24 cellular contexts compared by ENCODE assay signal in the genomic region with DNA sequence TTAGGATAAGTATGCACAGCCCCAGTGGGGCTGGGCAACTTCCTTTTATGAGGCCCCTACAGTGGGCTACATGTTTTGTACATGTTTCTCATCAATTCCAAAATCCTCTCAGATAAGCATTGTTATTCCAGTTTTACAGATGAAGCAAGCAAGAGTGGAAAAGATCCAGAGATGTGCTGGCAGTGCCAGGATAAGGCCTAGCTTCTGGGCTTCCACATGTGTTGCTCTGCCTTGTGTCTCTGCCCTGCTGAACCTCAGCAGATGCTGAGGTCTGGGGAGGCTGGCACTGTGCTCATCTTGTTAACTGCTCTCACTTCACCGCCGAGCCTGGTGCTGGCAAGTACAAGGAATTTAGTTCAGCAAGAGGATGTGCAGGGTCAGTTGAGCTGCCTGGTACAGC.
"Had no signal": no experiment of that assay in that cellular context is flagged by ENCODE, and none has a peak within 500 bp of the region (broad histone marks: within the 10 kb centered on the region; RNA-seq: fewer than 3 reads in every experiment).

No MANE protein-coding gene starts in this region.

- H3K9me3 Mint-ChIP-seq: immature natural killer cell, mesothelial cell of epicardium had no signal

- H3K27ac Mint-ChIP-seq: immature natural killer cell, mesothelial cell of epicardium had no signal

- FAIRE-seq: colon, endothelial cell of umbilical vein, frontal cortex, kidney had no signal

- H3K9me3 ChIP-seq: esophagus muscularis mucosa, gastroesophageal sphincter, heart left ventricle, left lung, lower lobe of right lung, mucosa of descending colon had no signal

- H3K4me3 Mint-ChIP-seq: immature natural killer cell, mesothelial cell of epicardium had no signal

- ATAC-seq: foreskin keratinocyte, gastroesophageal sphincter, heart left ventricle, left lung, left ventricle myocardium superior, lower lobe of right lung, mucosa of descending colon had no signal

- DNase-seq: dermis blood vessel endothelial cell; dorsolateral prefrontal cortex; effector CD4-positive, alpha-beta T cell; effector memory CD4-positive, alpha-beta T cell; foreskin keratinocyte; heart left ventricle; hypothalamus; immature natural killer cell; islet precursor cell; kidney; kidney glomerular epithelial cell; left lung; left ventricle myocardium superior; lower lobe of right lung; mesenchymal stem cell; mucosa of descending colon had no signal

- H3K36me3 Mint-ChIP-seq: immature natural killer cell had no signal

- H3K4me1 Mint-ChIP-seq: immature natural killer cell had no signal

- H3K36me3 ChIP-seq: gastroesophageal sphincter, heart left ventricle, left lung, lower lobe of right lung had no signal

- H3K27me3 ChIP-seq: esophagus muscularis mucosa, foreskin keratinocyte, gastroesophageal sphincter, heart left ventricle, hepatocyte, left lung had no signal

- H3K4me1 ChIP-seq: left lung, lower lobe of right lung had no signal

- H3K27ac ChIP-seq: coronary artery, dorsolateral prefrontal cortex, esophagus muscularis mucosa, foreskin keratinocyte, gastroesophageal sphincter, heart left ventricle, hepatocyte, left lung, lower lobe of right lung had no signal

- H3K4me3 ChIP-seq: coronary artery, dorsolateral prefrontal cortex, esophagus muscularis mucosa, gastroesophageal sphincter, heart left ventricle, hepatocyte, left lung, lower lobe of right lung, mucosa of descending colon had no signal
